Comparison of ENCODE assay signal across 15 cellular contexts in the genomic region with DNA sequence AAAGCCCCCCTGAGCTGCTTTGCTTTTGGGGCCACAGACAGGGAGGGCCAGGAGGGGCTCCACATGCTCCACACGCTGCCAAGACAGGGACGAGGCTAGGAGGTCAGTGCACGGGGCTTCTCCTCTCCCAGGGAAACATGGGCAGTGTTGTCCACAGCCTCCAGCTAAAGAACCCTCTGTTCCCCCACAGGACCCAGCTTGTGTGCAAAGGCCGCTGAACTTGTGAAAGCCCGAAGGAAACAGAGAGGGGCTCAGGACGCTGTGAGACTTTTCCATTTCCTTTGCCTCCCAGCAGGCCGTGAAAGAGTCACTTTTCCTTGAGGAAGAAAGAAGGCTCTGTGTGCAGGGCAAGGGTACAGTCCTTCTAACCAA. TPM values are rescaled to one million over a fixed set of nuclear protein-coding genes. Genes with fewer than 3 reads are reported as not detected.
A peak's percentile ranks its signal among the peaks of the same experiment; 100 is the strongest.
DNase-seq lines count a peak whose midpoint lies in the region; ATAC-seq, FAIRE-seq and TF ChIP-seq lines count a peak whose summit lies in the region.
"Had no signal": no experiment of that assay in that cellular context is flagged by ENCODE, and none has a peak within 500 bp of the region (broad histone marks: within the 10 kb centered on the region; RNA-seq: fewer than 3 reads in every experiment).

No MANE protein-coding gene starts in this region.

- WGBS in endodermal cell (ENCODE audit: insufficient coverage in 1 of 2, insufficient read length in 1 of 2), 2 experiments: 90 to 93% methylated on average over 6 to 7 of the region's 7 CpGs
- 79 to 87% (median 82%) methylated on average over 6 to 7 of the region's 7 CpGs for WGBS in spleen, 5 donors

- intact Hi-C loops in spleen (cut with DNase I; ENCODE audit: low total_unique reads): no loop called here

- TF ChIP-seq CTCF in endodermal cell (conservative IDR thresholded peaks at IDR 0.05) (no peak), mesothelial cell of epicardium (IDR thresholded peaks at IDR 0.05; ENCODE audit: unreplicated experiment) (no peak), spleen (IDR thresholded peaks at IDR 0.05 in 8 of 11, conservative IDR thresholded peaks at IDR 0.05 in 3 of 11) (no peak)

- H3K36me3 ChIP-seq in endodermal cell (ENCODE audit: control insufficient read depth, insufficient read depth, low read length): peaks cover 89% of the 10 kb centered on the region
- peaks cover 0 to 4% of the 10 kb centered on the region in 2 donors for H3K36me3 ChIP-seq in stomach smooth muscle (ENCODE audit: control insufficient read depth in 2 of 2, insufficient read depth in 2 of 2, low read length in 2 of 2)
- peaks cover 0 to 36% (median 0%) of the 10 kb centered on the region in 6 donors for H3K36me3 ChIP-seq in spleen
- H3K36me3 ChIP-seq: neutrophil had no signal

- no peak overlapping the region for H3K4me3 ChIP-seq in endodermal cell (ENCODE audit: low read length)
- peak overlapping the region; percentile 36 to 55 for H3K4me3 ChIP-seq in stomach smooth muscle (ENCODE audit: low read length in 2 of 2)
- H3K4me3 ChIP-seq in spleen: no peak overlapping the region

- H3K9me3 Mint-ChIP-seq in endodermal cell: peaks cover 19% of the 10 kb centered on the region
- peaks cover 10% of the 10 kb centered on the region for H3K9me3 Mint-ChIP-seq in mesothelial cell of epicardium

- H3K9ac ChIP-seq in endodermal cell (ENCODE audit: extremely low read depth, low read length, poor library complexity, severe bottlenecking) (no peak overlapping the region), stomach smooth muscle (ENCODE audit: low read length in 2 of 2) (peak overlapping the region; percentile 24 to 36)

- no peaks in the 10 kb centered on the region for H3K27me3 ChIP-seq in endodermal cell (ENCODE audit: control insufficient read depth, insufficient read depth, low read length, poor library complexity, severe bottlenecking)
- H3K27me3 ChIP-seq in stomach smooth muscle (ENCODE audit: control insufficient read depth in 1 of 2, insufficient read depth in 2 of 2, low read length in 2 of 2): no peaks in the 10 kb centered on the region
- H3K27me3 ChIP-seq in spleen (replicated peaks in 1 of 7): no peaks in the 10 kb centered on the region
- H3K27me3 ChIP-seq: neutrophil had no signal

- H3K4me1 Mint-ChIP-seq in endodermal cell (peaks cover 13% of the 10 kb centered on the region), mesothelial cell of epicardium (peaks cover 21% of the 10 kb centered on the region)
- H3K4me1 Mint-ChIP-seq: CD14-positive monocyte had no signal

- H3K4me1 ChIP-seq in endodermal cell (ENCODE audit: control insufficient read depth, insufficient read depth, low read length) (peaks cover 4% of the 10 kb centered on the region), stomach smooth muscle (ENCODE audit: control insufficient read depth, insufficient read depth, low read length) (peaks cover 30% of the 10 kb centered on the region), spleen (peaks cover 0 to 3% (median 0%) of the 10 kb centered on the region in 6 donors)

- H3K9me3 ChIP-seq in endodermal cell (ENCODE audit: control insufficient read depth, low read length) (peaks cover 29% of the 10 kb centered on the region), stomach smooth muscle (ENCODE audit: control insufficient read depth in 2 of 2, low read length in 2 of 2) (no peaks in the 10 kb centered on the region), spleen (peaks cover 0 to 16% (median 10%) of the 10 kb centered on the region in 8 donors)
- H3K9me3 ChIP-seq: neutrophil had no signal

- FAIRE-seq in HTR-8/SVneo (lab: Jason Lieb, UNC): peak; percentile 78
- FAIRE-seq: GM19239 had no signal

- TF ChIP-seq POLR2A in spleen (IDR thresholded peaks at IDR 0.05): no peak

- peak overlapping the region; percentile 55 for H3K27ac ChIP-seq in endodermal cell (ENCODE audit: low read depth, low read length)
- H3K27ac ChIP-seq in stomach smooth muscle (ENCODE audit: low read length): peak overlapping the region; percentile 73
- H3K27ac ChIP-seq in spleen: peak overlapping the region in 4 of 8 donors; percentile 5 to 28 (median 18)
- H3K27ac ChIP-seq: neutrophil had no signal

- no peak overlapping the region for H3K27ac Mint-ChIP-seq in endodermal cell
- H3K27ac Mint-ChIP-seq in mesothelial cell of epicardium: peak overlapping the region; percentile 85

- no peak overlapping the region for H3K4me3 Mint-ChIP-seq in endodermal cell
- H3K4me3 Mint-ChIP-seq in mesothelial cell of epicardium: no peak overlapping the region
- H3K4me3 Mint-ChIP-seq: CD14-positive monocyte had no signal

- peaks cover 76% of the 10 kb centered on the region for H3K36me3 Mint-ChIP-seq in endodermal cell (ENCODE audit: low read depth)
- H3K36me3 Mint-ChIP-seq in mesothelial cell of epicardium: peaks cover 39% of the 10 kb centered on the region
- H3K36me3 Mint-ChIP-seq: CD14-positive monocyte had no signal

- H3K27me3 Mint-ChIP-seq in endodermal cell (ENCODE audit: insufficient read depth): no peaks in the 10 kb centered on the region
- H3K27me3 Mint-ChIP-seq in mesothelial cell of epicardium (ENCODE audit: low read depth): no peaks in the 10 kb centered on the region

- DNase-seq in HTR-8/SVneo (ENCODE audit: insufficient read length, low spot score) (no peak), endodermal cell (no peak), mesothelial cell of epicardium (ENCODE audit: low spot score in 2 of 2, unreplicated experiment in 2 of 2) (no peak), T1000 (lab: John Stamatoyannopoulos, UW) (no peak), spleen (no peak)
- no peak for DNase-seq in activated CD4-positive, alpha-beta T cell treated with anti-CD3 and anti-CD28 coated beads for 1 hour
- DNase-seq: activated CD4-positive, alpha-beta T cell treated with anti-CD3 and anti-CD28 coated beads for 4 hours; activated effector memory CD4-positive, alpha-beta T cell treated with Interleukin-2 at 50 U/mL for 16 hours; NCI-H345; SHP77 treated with DMSO at 0.1 percent for 48 hours had no signal

- ATAC-seq in activated CD4-positive, CD25-positive, alpha-beta regulatory T cell treated with anti-CD3 and anti-CD28 coated beads, Interleukin-2, amount 50 U/mL, for 24 hours: no peak

RNA-seq across cellular contexts. Expression of a gene that starts 9.7 kb away (rescaled TPM):
- 10 to 100 TPM; 16.4 to 39.7 TPM for total RNA-seq in endodermal cell
- polyA plus RNA-seq in endodermal cell (2013, experiment 1 of 2): 3.0 TPM
- polyA plus RNA-seq in endodermal cell (2013, experiment 2 of 2): 4.4 TPM
- total RNA-seq in mesothelial cell of epicardium: 34.1 to 39.7 TPM (median 34.8 TPM) in 3 replicates
- total RNA-seq in spleen: 10 to 100 TPM in 6 of 7 donors, 1 to 10 TPM in 1; 9.3 to 18.7 (median 14.2) TPM
- polyA plus RNA-seq in spleen: 10 to 100 TPM in 1 of 3 donors, 1 to 10 TPM in 2; 4.5 to 14.2 (median 9.3) TPM

Comparison
In these comparisons a context has a peak if more than half of its experiments do, and no peak if none do; other contexts are left out.
1. H3K4me3 ChIP-seq: peak in stomach smooth muscle (2 of 2); none in endodermal cell (single experiment) and spleen (0 of 8).